In the genomic region with DNA sequence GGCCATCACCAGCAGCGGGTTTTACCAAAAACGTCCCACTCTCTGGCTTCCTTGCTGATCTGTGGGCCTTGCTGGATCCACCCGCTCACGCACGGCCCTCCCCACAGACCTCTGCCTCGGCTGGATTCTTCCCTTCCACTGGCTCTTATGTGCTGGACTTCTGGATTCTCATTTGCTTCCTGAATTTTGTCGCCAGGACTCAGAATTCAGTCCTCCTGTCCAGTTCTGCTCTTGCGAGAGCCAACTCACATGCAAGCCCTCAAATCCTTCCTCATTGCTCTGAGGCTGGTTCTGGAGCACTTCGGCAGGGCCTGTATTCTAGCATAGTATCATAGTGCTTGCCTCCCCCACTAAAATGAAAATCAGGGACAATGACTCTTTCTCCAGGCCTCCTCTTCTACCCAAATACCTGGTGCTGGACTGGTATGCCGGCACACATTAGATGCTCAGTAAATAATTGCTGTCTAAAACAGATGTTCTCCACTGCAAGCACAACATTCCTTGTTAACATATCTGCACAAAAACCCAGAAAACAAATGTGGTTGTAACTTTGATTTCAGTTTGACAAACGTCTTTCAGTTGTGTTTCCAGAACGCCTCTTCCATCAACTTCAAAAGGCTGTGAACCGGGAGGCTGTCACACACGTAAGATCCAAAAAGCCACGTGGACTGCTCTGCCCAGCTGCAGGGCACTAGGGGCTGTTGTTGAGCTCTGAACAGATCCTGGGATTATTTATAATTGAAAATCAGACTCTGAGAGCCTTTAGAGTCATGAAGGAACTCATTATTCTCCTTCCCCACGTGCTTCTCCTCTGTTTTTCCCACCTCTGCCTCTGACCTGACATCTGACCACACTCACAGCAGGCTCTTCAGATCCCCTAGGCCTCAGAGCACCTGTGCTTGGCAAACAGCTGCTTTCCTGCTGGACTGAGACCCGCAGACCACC, we compare ENCODE assay signal across 1 cellular context.
TF ChIP-seq lines count a peak whose summit lies in the region.

No MANE protein-coding gene starts in this region.

TF ChIP-seq in GM23338, 12 proteins besides CTCF, POLR2A, EP300 and RAD21 (continued from another document):
- TF ChIP-seq, protein P1, sequence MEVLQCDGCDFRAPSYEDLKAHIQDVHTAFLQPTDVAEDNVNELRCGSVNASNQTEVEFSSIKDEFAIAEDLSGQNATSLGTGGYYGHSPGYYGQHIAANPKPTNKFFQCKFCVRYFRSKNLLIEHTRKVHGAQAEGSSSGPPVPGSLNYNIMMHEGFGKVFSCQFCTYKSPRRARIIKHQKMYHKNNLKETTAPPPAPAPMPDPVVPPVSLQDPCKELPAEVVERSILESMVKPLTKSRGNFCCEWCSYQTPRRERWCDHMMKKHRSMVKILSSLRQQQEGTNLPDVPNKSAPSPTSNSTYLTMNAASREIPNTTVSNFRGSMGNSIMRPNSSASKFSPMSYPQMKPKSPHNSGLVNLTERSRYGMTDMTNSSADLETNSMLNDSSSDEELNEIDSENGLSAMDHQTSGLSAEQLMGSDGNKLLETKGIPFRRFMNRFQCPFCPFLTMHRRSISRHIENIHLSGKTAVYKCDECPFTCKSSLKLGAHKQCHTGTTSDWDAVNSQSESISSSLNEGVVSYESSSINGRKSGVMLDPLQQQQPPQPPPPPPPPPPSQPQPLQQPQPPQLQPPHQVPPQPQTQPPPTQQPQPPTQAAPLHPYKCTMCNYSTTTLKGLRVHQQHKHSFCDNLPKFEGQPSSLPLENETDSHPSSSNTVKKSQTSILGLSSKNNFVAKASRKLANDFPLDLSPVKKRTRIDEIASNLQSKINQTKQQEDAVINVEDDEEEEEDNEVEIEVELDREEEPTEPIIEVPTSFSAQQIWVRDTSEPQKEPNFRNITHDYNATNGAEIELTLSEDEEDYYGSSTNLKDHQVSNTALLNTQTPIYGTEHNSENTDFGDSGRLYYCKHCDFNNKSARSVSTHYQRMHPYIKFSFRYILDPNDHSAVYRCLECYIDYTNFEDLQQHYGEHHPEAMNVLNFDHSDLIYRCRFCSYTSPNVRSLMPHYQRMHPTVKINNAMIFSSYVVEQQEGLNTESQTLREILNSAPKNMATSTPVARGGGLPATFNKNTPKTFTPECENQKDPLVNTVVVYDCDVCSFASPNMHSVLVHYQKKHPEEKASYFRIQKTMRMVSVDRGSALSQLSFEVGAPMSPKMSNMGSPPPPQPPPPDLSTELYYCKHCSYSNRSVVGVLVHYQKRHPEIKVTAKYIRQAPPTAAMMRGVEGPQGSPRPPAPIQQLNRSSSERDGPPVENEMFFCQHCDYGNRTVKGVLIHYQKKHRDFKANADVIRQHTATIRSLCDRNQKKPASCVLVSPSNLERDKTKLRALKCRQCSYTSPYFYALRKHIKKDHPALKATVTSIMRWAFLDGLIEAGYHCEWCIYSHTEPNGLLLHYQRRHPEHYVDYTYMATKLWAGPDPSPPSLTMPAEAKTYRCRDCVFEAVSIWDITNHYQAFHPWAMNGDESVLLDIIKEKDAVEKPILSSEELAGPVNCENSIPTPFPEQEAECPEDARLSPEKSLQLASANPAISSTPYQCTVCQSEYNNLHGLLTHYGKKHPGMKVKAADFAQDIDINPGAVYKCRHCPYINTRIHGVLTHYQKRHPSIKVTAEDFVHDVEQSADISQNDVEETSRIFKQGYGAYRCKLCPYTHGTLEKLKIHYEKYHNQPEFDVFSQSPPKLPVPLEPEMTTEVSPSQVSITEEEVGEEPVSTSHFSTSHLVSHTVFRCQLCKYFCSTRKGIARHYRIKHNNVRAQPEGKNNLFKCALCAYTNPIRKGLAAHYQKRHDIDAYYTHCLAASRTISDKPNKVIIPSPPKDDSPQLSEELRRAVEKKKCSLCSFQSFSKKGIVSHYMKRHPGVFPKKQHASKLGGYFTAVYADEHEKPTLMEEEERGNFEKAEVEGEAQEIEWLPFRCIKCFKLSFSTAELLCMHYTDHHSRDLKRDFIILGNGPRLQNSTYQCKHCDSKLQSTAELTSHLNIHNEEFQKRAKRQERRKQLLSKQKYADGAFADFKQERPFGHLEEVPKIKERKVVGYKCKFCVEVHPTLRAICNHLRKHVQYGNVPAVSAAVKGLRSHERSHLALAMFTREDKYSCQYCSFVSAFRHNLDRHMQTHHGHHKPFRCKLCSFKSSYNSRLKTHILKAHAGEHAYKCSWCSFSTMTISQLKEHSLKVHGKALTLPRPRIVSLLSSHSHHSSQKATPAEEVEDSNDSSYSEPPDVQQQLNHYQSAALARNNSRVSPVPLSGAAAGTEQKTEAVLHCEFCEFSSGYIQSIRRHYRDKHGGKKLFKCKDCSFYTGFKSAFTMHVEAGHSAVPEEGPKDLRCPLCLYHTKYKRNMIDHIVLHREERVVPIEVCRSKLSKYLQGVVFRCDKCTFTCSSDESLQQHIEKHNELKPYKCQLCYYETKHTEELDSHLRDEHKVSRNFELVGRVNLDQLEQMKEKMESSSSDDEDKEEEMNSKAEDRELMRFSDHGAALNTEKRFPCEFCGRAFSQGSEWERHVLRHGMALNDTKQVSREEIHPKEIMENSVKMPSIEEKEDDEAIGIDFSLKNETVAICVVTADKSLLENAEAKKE (CRISPR knock-in tag; IDR thresholded peaks at IDR 0.05), result no peak
- TF ChIP-seq, protein P2, sequence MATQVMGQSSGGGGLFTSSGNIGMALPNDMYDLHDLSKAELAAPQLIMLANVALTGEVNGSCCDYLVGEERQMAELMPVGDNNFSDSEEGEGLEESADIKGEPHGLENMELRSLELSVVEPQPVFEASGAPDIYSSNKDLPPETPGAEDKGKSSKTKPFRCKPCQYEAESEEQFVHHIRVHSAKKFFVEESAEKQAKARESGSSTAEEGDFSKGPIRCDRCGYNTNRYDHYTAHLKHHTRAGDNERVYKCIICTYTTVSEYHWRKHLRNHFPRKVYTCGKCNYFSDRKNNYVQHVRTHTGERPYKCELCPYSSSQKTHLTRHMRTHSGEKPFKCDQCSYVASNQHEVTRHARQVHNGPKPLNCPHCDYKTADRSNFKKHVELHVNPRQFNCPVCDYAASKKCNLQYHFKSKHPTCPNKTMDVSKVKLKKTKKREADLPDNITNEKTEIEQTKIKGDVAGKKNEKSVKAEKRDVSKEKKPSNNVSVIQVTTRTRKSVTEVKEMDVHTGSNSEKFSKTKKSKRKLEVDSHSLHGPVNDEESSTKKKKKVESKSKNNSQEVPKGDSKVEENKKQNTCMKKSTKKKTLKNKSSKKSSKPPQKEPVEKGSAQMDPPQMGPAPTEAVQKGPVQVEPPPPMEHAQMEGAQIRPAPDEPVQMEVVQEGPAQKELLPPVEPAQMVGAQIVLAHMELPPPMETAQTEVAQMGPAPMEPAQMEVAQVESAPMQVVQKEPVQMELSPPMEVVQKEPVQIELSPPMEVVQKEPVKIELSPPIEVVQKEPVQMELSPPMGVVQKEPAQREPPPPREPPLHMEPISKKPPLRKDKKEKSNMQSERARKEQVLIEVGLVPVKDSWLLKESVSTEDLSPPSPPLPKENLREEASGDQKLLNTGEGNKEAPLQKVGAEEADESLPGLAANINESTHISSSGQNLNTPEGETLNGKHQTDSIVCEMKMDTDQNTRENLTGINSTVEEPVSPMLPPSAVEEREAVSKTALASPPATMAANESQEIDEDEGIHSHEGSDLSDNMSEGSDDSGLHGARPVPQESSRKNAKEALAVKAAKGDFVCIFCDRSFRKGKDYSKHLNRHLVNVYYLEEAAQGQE (IDR thresholded peaks at IDR 0.05; ENCODE audit: unreplicated experiment), result no peak
